Comparison of ENCODE assay signal across 1 cellular context in genomic region chr16:68564367-68564985, GRCh38.
TF ChIP-seq lines count a peak whose summit lies in the region.

No MANE protein-coding gene starts in this region.

TF ChIP-seq in H1, 55 proteins besides CTCF, POLR2A, EP300 and RAD21 (continued from another document):
- TF ChIP-seq CHD7 (IDR thresholded peaks at IDR 0.05; ENCODE audit: insufficient replicate concordance, low read length) = no peak
